18 cellular contexts compared by ENCODE assay signal in the genomic region with DNA sequence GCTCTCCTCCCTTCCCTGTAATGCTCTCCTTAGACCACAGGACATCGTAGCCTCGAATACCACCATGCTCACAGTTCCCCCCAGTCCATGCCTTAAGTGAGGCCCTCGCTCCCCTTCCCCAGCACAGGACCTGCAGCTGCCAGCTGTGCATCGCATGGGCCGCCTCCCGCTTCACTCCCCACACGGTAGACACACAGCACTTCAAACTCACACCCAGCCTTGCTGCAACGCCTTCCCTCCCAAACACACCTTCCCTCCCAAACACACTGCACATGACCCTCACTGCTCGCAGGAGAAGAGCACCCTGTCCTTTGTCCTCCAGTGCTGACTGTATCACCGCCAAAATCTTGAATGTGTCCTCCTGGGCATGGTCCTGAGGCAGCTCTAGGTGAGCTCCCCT. TPM values are rescaled to one million over a fixed set of nuclear protein-coding genes. Genes with fewer than 3 reads are reported as not detected.
"Had no signal": no experiment of that assay in that cellular context is flagged by ENCODE, and none has a peak within 500 bp of the region (broad histone marks: within the 10 kb centered on the region; RNA-seq: fewer than 3 reads in every experiment).

No MANE protein-coding gene starts in this region.

- H3K36me3 ChIP-seq: neutrophil, pancreas, sigmoid colon, transverse colon had no signal

- H3K9me3 ChIP-seq: mucosa of descending colon, neutrophil, pancreas, sigmoid colon, transverse colon had no signal

- DNase-seq: activated CD4-positive, alpha-beta T cell treated with anti-CD3 and anti-CD28 coated beads, Interleukin-2, amount 10 ng/mL, durations not matched to agents 7 days and 5 days; activated CD8-positive, alpha-beta T cell treated with anti-CD3 and anti-CD28 coated beads, Interleukin-2, amount 10 ng/mL, durations not matched to agents 7 days and 5 days; activated naive CD4-positive, alpha-beta T cell treated with anti-CD3 and anti-CD28 coated beads for 36 hours; activated T-cell treated with anti-CD3 and anti-CD28 coated beads, Interleukin-2, amount 50 U/mL, for 24 hours; anterior cingulate cortex; erythroblast; hypothalamus; mucosa of descending colon; naive B cell; pancreas; sigmoid colon; stimulated activated CD4-positive, alpha-beta T cell treated with anti-CD3 and anti-CD28 coated beads, Interleukin-4, amount 100 ng/mL, for 24 hours; stimulated activated naive B cell treated with anti-CD40 and anti-IgM and Interleukin-4, amounts not matched to agents 10 μg/mL and 1 μg/mL and 100 μg/mL, for 72 hours; transverse colon had no signal

- H3K27ac ChIP-seq: coronary artery, neutrophil, pancreas, sigmoid colon, transverse colon had no signal

- H3K27me3 ChIP-seq: pancreas, sigmoid colon, transverse colon had no signal

- H3K4me1 ChIP-seq: sigmoid colon, transverse colon had no signal

- H3K4me3 ChIP-seq: coronary artery, mucosa of descending colon, pancreas, sigmoid colon, transverse colon had no signal

- ATAC-seq: activated CD4-positive, CD25-positive, alpha-beta regulatory T cell treated with anti-CD3 and anti-CD28 coated beads, Interleukin-2, amount 50 U/mL, for 24 hours; activated CD8-positive, alpha-beta T cell treated with anti-CD3 and anti-CD28 coated beads, Interleukin-2, amount 10 ng/mL, durations not matched to agents 7 days and 5 days; mucosa of descending colon; pancreas; stimulated activated naive B cell treated with anti-CD40 and anti-IgM and Interleukin-4, amounts not matched to agents 10 μg/mL and 1 μg/mL and 100 μg/mL, for 72 hours had no signal

RNA-seq across cellular contexts. Expression of gene COBL, which starts 42.6 kb away (rescaled TPM):
- total RNA-seq: activated CD4-positive, alpha-beta T cell treated with anti-CD3 and anti-CD28 coated beads, Interleukin-2, amount 10 ng/mL, durations not matched to agents 7 days and 5 days; activated CD8-positive, alpha-beta T cell treated with anti-CD3 and anti-CD28 coated beads, Interleukin-2, amount 10 ng/mL, durations not matched to agents 7 days and 5 days; activated naive CD4-positive, alpha-beta T cell treated with anti-CD3 and anti-CD28 coated beads for 36 hours; activated T-helper 2 cell treated with anti-CD3 and anti-CD28 coated beads, Interferon-gamma antibody, Interleukin-2, Interleukin-4, amounts not matched to agents 10 μg/mL and 5 μg/mL and 100 μg/mL, durations not matched to agents 14 hours and 24 hours and 36 hours had no signal
